In genomic region chr13:53204598-53204997, GRCh38 we compare ENCODE assay signal across 34 cellular contexts.
DNase-seq lines count a peak whose midpoint lies in the region; ATAC-seq, FAIRE-seq and TF ChIP-seq lines count a peak whose summit lies in the region.
"Had no signal": no experiment of that assay in that cellular context is flagged by ENCODE, and none has a peak within 500 bp of the region (broad histone marks: within the 10 kb centered on the region; RNA-seq: fewer than 3 reads in every experiment).

No MANE protein-coding gene starts in this region.

- FAIRE-seq in HepG2 (lab: Jason Lieb, UNC) = no peak
- FAIRE-seq: A204.1, A549, D721Med had no signal

- no peaks in the 10 kb centered on the region for H3K36me3 ChIP-seq in HepG2 (replicated peaks in 1 of 2; ENCODE audit: control insufficient read depth in 1 of 2, insufficient read depth in 2 of 2, low read length in 2 of 2)
- H3K36me3 ChIP-seq in right lobe of liver = no peaks in the 10 kb centered on the region
- H3K36me3 ChIP-seq in OCI-LY3 (replicated peaks; ENCODE audit: low read depth, low read length) = no peaks in the 10 kb centered on the region
- H3K36me3 ChIP-seq: BE2C; BLaER1; BLaER1 treated with 17β-estradiol and CSF1 and Interleukin-3, amounts not matched to agents 10 nM and 100 nM had no signal

- H3K9ac ChIP-seq in HepG2 (ENCODE audit: insufficient read depth, low read depth, low read length) = no peak overlapping the region
- H3K9ac ChIP-seq in OCI-LY3 (ENCODE audit: low read length) = no peak overlapping the region
- H3K9ac ChIP-seq: BLaER1; BLaER1 treated with 17β-estradiol and CSF1 and Interleukin-3, amounts not matched to agents 10 nM and 100 nM had no signal

- intact Hi-C loops in HepG2 (cut with micrococcal nuclease; ENCODE audit: unreplicated experiment) (no loop called here), right lobe of liver (cut with DNase I) (no loop called here), Right ventricle myocardium inferior (cut with DNase I) (no loop called here)

- 3% methylated on average over 4 of the region's 4 CpGs for WGBS in HepG2 (ENCODE audit: low lambda C conversion rate)
- 33% methylated on average over 1 of the region's 4 CpGs for WGBS in right lobe of liver (ENCODE audit: insufficient coverage, low coverage, low lambda C conversion rate, missing lambda C conversion rate)

- H4K20me1 ChIP-seq in HepG2 (ENCODE audit: insufficient read depth, low read length) (no peaks in the 10 kb centered on the region), OCI-LY3 (ENCODE audit: insufficient read depth, low read length) (no peaks in the 10 kb centered on the region)
- H4K20me1 ChIP-seq: BLaER1; BLaER1 treated with 17β-estradiol and CSF1 and Interleukin-3, amounts not matched to agents 10 nM and 100 nM had no signal

- TF ChIP-seq RAD21 in HepG2 (CRISPR knock-in tag; IDR thresholded peaks at IDR 0.05) = no peak

- H3K4me3 ChIP-seq in HepG2 (replicated peaks in 1 of 3; ENCODE audit: insufficient read depth in 1 of 3, low read depth in 2 of 3, low read length in 3 of 3) = no peak overlapping the region
- no peak overlapping the region for H3K4me3 ChIP-seq in right lobe of liver
- H3K4me3 ChIP-seq in OCI-LY3 (ENCODE audit: low read length) = no peak overlapping the region
- H3K4me3 ChIP-seq: A549; BLaER1; BLaER1 treated with 17β-estradiol and CSF1 and Interleukin-3, amounts not matched to agents 10 nM and 100 nM had no signal

- H3K4me1 ChIP-seq in HepG2 (ENCODE audit: insufficient read depth, low read length) (no peaks in the 10 kb centered on the region), right lobe of liver (no peaks in the 10 kb centered on the region), OCI-LY3 (ENCODE audit: low read length) (no peaks in the 10 kb centered on the region)
- H3K4me1 ChIP-seq: A549, BE2C, Caco-2 had no signal

- H3K79me2 ChIP-seq in HepG2 (ENCODE audit: insufficient read depth, low read length) (no peaks in the 10 kb centered on the region), OCI-LY3 (ENCODE audit: low read length) (no peaks in the 10 kb centered on the region)

- in situ Hi-C loops in HepG2 (cut with HindIII; ENCODE audit: extremely low pct_ligation_motif_present, low pct_unique_long_range_greater_than_20kb) = no loop called here

- H3K4me2 ChIP-seq in HepG2 (ENCODE audit: low read depth, low read length) (no peak overlapping the region), OCI-LY3 (ENCODE audit: low read length) (no peak overlapping the region)
- H3K4me2 ChIP-seq: A549; BLaER1; BLaER1 treated with 17β-estradiol and CSF1 and Interleukin-3, amounts not matched to agents 10 nM and 100 nM had no signal

- H3K27me3 ChIP-seq in HepG2 (ENCODE audit: control insufficient read depth in 1 of 2, insufficient read depth in 2 of 2, low read length in 2 of 2) = no peaks in the 10 kb centered on the region; a peak in 1 of 5 replicates
- peaks cover 0 to 9% of the 10 kb centered on the region in 2 donors for H3K27me3 ChIP-seq in right lobe of liver
- no peaks in the 10 kb centered on the region for H3K27me3 ChIP-seq in OCI-LY3 (ENCODE audit: low read depth, low read length)
- H3K27me3 ChIP-seq: BE2C; BLaER1; BLaER1 treated with 17β-estradiol and CSF1 and Interleukin-3, amounts not matched to agents 10 nM and 100 nM had no signal

- no peak for TF ChIP-seq POLR2A in HepG2 (IDR thresholded peaks at IDR 0.05; ENCODE audit: insufficient read depth in 1 of 2, low read depth in 2 of 2, low read length in 2 of 2)
- no peak for TF ChIP-seq POLR2A in right lobe of liver (IDR thresholded peaks at IDR 0.05)

- CTCF ChIA-PET in HepG2 (lab: Yijun Ruan, JAX; ENCODE audit: low intra/inter-chr PET ratio, low total read pairs) = no interaction called here

- ATAC-seq in HepG2 = no peak
- no peak for ATAC-seq in right lobe of liver
- ATAC-seq in Right ventricle myocardium inferior = no peak
- ATAC-seq: A549; CD8-positive, alpha-beta T cell had no signal

- DNase-seq in DMS53 (lab: John Stamatoyannopoulos, UW) = peak; percentile 17
- no peak for DNase-seq in DMS53 treated with DMSO at 0.1 percent for 48 hours (lab: John Stamatoyannopoulos, UW; ENCODE audit: unreplicated experiment)
- no peak for DNase-seq in HepG2 (ENCODE audit: low spot score)
- DNase-seq in right lobe of liver = no peak
- DNase-seq in UCSD-AML1 (lab: John Stamatoyannopoulos, UW; ENCODE audit: unreplicated experiment) = peak; percentile 3
- DNase-seq in Right ventricle myocardium inferior (ENCODE audit: missing footprints) = no peak
- DNase-seq in middle frontal gyrus (ENCODE audit: extremely low spot score, low spot score) = no peak
- DNase-seq: 8988T; ACHN; AML-193; BE2C; C1 segment of cervical spinal cord; Caco-2; Calu3; CD4-positive, alpha-beta memory T cell; CD4-positive, alpha-beta T cell; CD4-positive, CD25-positive, alpha-beta regulatory T cell; CD8-positive, alpha-beta memory T cell; CD8-positive, alpha-beta T cell; COR-L47; DMS 273 treated with DMSO at 0.1 percent for 48 hours; DMS153; DMS79; DMS79 treated with DMSO at 0.1 percent for 48 hours; DND-41; EL had no signal

- H2AFZ ChIP-seq in HepG2 (ENCODE audit: low read length) (no peak overlapping the region), OCI-LY3 (ENCODE audit: low read depth, low read length) (0 out of 2 replicates have a peak overlapping the region, but pooled peaks have one; percentile 24)

- no TSS peak for BruUV-seq in HepG2 (replicated peaks; lab: Mats Ljungman, UMichigan)

- no peaks in the 10 kb centered on the region for H3K9me3 ChIP-seq in HepG2 (ENCODE audit: low read length)
- no peaks in the 10 kb centered on the region for H3K9me3 ChIP-seq in right lobe of liver
- no peaks in the 10 kb centered on the region for H3K9me3 ChIP-seq in OCI-LY3 (ENCODE audit: insufficient read depth, low read length)
- H3K9me3 ChIP-seq: A549, BE2C, Caco-2 had no signal

- POLR2A ChIA-PET in HepG2 (lab: Yijun Ruan, JAX) = no interaction called here

- TF ChIP-seq CTCF in HepG2 (CRISPR knock-in tag; IDR thresholded peaks at IDR 0.05) (no peak), right lobe of liver (IDR thresholded peaks at IDR 0.05) (no peak), OCI-LY3 (IDR thresholded peaks at IDR 0.05; ENCODE audit: low read depth, low read length) (no peak)

- no peak overlapping the region for H3K27ac ChIP-seq in HepG2 (ENCODE audit: extremely low read length, insufficient read depth, low read length)
- H3K27ac ChIP-seq in right lobe of liver = no peak overlapping the region
- no peak overlapping the region for H3K27ac ChIP-seq in OCI-LY3 (ENCODE audit: low read length)
- H3K27ac ChIP-seq: 22Rv1; A549; BLaER1; BLaER1 treated with 17β-estradiol and CSF1 and Interleukin-3, amounts not matched to agents 10 nM and 100 nM; C4-2B had no signal

- TF ChIP-seq EP300 in HepG2 (IDR thresholded peaks at IDR 0.05; ENCODE audit: low read depth in 2 of 2, low read length in 2 of 2) (no peak), HepG2 (CRISPR knock-in tag; IDR thresholded peaks at IDR 0.05; ENCODE audit: borderline replicate concordance) (no peak)

TF ChIP-seq in HepG2, 621 proteins besides CTCF, POLR2A, EP300 and RAD21:
- no peak for TF ChIP-seq ZNF691 (CRISPR knock-in tag; IDR thresholded peaks at IDR 0.05; ENCODE audit: borderline replicate concordance, low read depth)
- TF ChIP-seq MNT (IDR thresholded peaks at IDR 0.05) = peak; percentile 92

Comparison
In these comparisons a context has a peak if more than half of its experiments do, and no peak if none do; other contexts are left out.
1. DNase-seq: peak in DMS53 (single experiment) and UCSD-AML1 (single experiment); none in DMS53 treated with DMSO at 0.1 percent for 48 hours (single experiment), HepG2 (single experiment), right lobe of liver (0 of 3), Right ventricle myocardium inferior (single experiment) and middle frontal gyrus (single experiment).